Comparison of ENCODE assay signal across 33 cellular contexts in the genomic region with DNA sequence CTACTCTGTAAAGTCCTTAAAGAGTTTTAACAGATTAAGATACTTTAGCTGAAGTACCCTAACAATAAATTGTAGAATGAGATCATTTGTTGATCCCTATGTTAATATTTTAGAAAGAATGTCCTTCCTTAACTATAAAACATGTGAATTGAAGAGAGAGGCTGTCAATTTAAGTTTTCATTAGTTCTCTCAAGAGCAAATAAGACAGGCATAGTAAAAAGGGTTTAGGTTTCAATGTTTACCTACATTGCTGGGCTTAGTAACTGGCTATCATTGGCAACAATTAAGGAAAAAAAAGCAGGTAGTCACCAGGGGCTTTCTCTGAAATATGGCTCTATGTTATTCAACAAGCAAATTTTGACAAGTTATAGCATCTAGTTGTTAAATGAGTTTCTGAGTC.
DNase-seq lines count a peak whose midpoint lies in the region; ATAC-seq, FAIRE-seq and TF ChIP-seq lines count a peak whose summit lies in the region.
"Had no signal": no experiment of that assay in that cellular context is flagged by ENCODE, and none has a peak within 500 bp of the region (broad histone marks: within the 10 kb centered on the region; RNA-seq: fewer than 3 reads in every experiment).

No MANE protein-coding gene starts in this region.

- H3K4me1 ChIP-seq in HEK293 (ENCODE audit: control insufficient read depth, insufficient read depth, low read length) (peaks cover 4% of the 10 kb centered on the region; the same call in 1 of the 2 replicates), PC-3 (ENCODE audit: insufficient read depth, low read length) (no peaks in the 10 kb centered on the region)
- H3K4me1 ChIP-seq: prostate gland, suprapubic skin, upper lobe of right lung had no signal

- intact Hi-C loops in PC-3 (cut with micrococcal nuclease) = loop anchor here (1.0 to 5.0 kb wide), 2 partner anchors 26 to 37 kb away; no protein-coding TSS in a partner anchor

- peak; percentile 8 for DNase-seq in NCI-H1436 (lab: John Stamatoyannopoulos, UW)
- peak; percentile 2 for DNase-seq in PC-3
- no peak for DNase-seq in natural killer cell treated with Interleukin-12 subunit alpha and Interleukin-12 subunit beta and Interleukin-15 and Interleukin-18, amount 100 ng/mL, for 72 hours (ENCODE audit: low spot score)
- DNase-seq in GM12891 (ENCODE audit: insufficient read length, low spot score) = no peak
- DNase-seq: activated CD4-positive, alpha-beta T cell treated with anti-CD3 and anti-CD28 coated beads for 36 hours; activated naive CD4-positive, alpha-beta T cell treated with anti-CD3 and anti-CD28 coated beads, Interleukin-2, amount 50 U/mL, for 16 hours; amniotic stem cell; brain microvascular endothelial cell; DMS 273 treated with DMSO at 0.1 percent for 48 hours; HCEC 1CT; hypothalamus; immature natural killer cell; KBM-7; mesenchymal stem cell; NCI-H187 treated with DMSO at 0.1 percent for 48 hours; NCI-H345; NCI-H82; OCI-M1; sigmoid colon; SK-N-SH; stimulated activated CD4-positive, alpha-beta T cell treated with anti-CD3 and anti-CD28 coated beads, Interleukin-4, amount 100 ng/mL, for 24 hours; stimulated activated naive B cell treated with anti-CD40 and anti-IgM and Interleukin-4, amounts not matched to agents 10 μg/mL and 1 μg/mL and 100 μg/mL, for 72 hours; upper lobe of right lung had no signal

- no peak for TF ChIP-seq CTCF in HEK293 (tag by site-specific recombination; IDR thresholded peaks at IDR 0.05)
- no peak for TF ChIP-seq CTCF in PC-3 (conservative IDR thresholded peaks at IDR 0.05; ENCODE audit: low read depth, low read length)

- H3K9ac ChIP-seq in PC-3 (ENCODE audit: low read length) = no peak overlapping the region
- H3K9ac ChIP-seq: SK-N-SH had no signal

- H3F3A ChIP-seq in PC-3 (ENCODE audit: low read length, unreplicated experiment) = no peaks in the 10 kb centered on the region

- H3K36me3 ChIP-seq in HEK293 (ENCODE audit: control insufficient read depth in 2 of 2, insufficient read depth in 1 of 2, low read length in 2 of 2) (peaks cover 19 to 41% of the 10 kb centered on the region in 2 experiments), PC-3 (ENCODE audit: low read depth, low read length) (peaks cover 22% of the 10 kb centered on the region)
- H3K36me3 ChIP-seq: brain microvascular endothelial cell, prostate gland, sigmoid colon, upper lobe of right lung had no signal

- H3K27me3 ChIP-seq in PC-3 (ENCODE audit: low read length) = no peaks in the 10 kb centered on the region
- H3K27me3 ChIP-seq: brain microvascular endothelial cell, neutrophil, sigmoid colon, suprapubic skin, upper lobe of right lung had no signal

- no peak for TF ChIP-seq POLR2A in GM12891 (IDR thresholded peaks at IDR 0.05; ENCODE audit: low read depth, low read length)

- no peaks in the 10 kb centered on the region for H3K27me3 Mint-ChIP-seq in natural killer cell treated with Interleukin-12 subunit alpha and Interleukin-12 subunit beta and Interleukin-15 and Interleukin-18, amount 100 ng/mL, for 72 hours
- H3K27me3 Mint-ChIP-seq: activated CD4-positive, alpha-beta T cell treated with anti-CD3 and anti-CD28 coated beads for 36 hours; stimulated activated naive B cell treated with anti-CD40 and anti-IgM and Interleukin-4, amounts not matched to agents 10 μg/mL and 1 μg/mL and 100 μg/mL, for 72 hours had no signal

- no peak overlapping the region for H3K4me3 Mint-ChIP-seq in natural killer cell treated with Interleukin-12 subunit alpha and Interleukin-12 subunit beta and Interleukin-15 and Interleukin-18, amount 100 ng/mL, for 72 hours
- H3K4me3 Mint-ChIP-seq: activated CD4-positive, alpha-beta T cell treated with anti-CD3 and anti-CD28 coated beads for 36 hours; stimulated activated naive B cell treated with anti-CD40 and anti-IgM and Interleukin-4, amounts not matched to agents 10 μg/mL and 1 μg/mL and 100 μg/mL, for 72 hours; T-helper 1 cell treated with Interleukin-12 subunit alpha and Interleukin-12 subunit beta and Interleukin-4 antibody, amounts not matched to agents 30 μg/mL and 1 μg/mL, for 36 hours had no signal

- no peak for FAIRE-seq in GM12891 (lab: Jason Lieb, UNC)
- FAIRE-seq: endothelial cell of umbilical vein, HTR-8/SVneo had no signal

- no peaks in the 10 kb centered on the region for H4K20me1 ChIP-seq in PC-3 (ENCODE audit: low read length)

- peaks cover 4% of the 10 kb centered on the region for H3K79me2 ChIP-seq in PC-3 (ENCODE audit: low read length)

- H3K4me2 ChIP-seq in PC-3 (ENCODE audit: low read length) = no peak overlapping the region
- H3K4me2 ChIP-seq: SK-N-SH had no signal

- H3K27ac ChIP-seq in HEK293 (ENCODE audit: extremely low read depth, low read depth, low read length) = no peak overlapping the region
- H3K27ac ChIP-seq in PC-3 (ENCODE audit: low read length) = no peak overlapping the region
- H3K27ac ChIP-seq: brain microvascular endothelial cell, neutrophil, prostate gland, sigmoid colon, suprapubic skin, upper lobe of right lung had no signal

- peak overlapping the region; percentile 7 to 8 for H3K27ac Mint-ChIP-seq in natural killer cell treated with Interleukin-12 subunit alpha and Interleukin-12 subunit beta and Interleukin-15 and Interleukin-18, amount 100 ng/mL, for 72 hours
- H3K27ac Mint-ChIP-seq: stimulated activated naive B cell treated with anti-CD40 and anti-IgM and Interleukin-4, amounts not matched to agents 10 μg/mL and 1 μg/mL and 100 μg/mL, for 72 hours; T-helper 1 cell treated with Interleukin-12 subunit alpha and Interleukin-12 subunit beta and Interleukin-4 antibody, amounts not matched to agents 30 μg/mL and 1 μg/mL, for 36 hours had no signal

- no peaks in the 10 kb centered on the region for H3K9me3 Mint-ChIP-seq in natural killer cell treated with Interleukin-12 subunit alpha and Interleukin-12 subunit beta and Interleukin-15 and Interleukin-18, amount 100 ng/mL, for 72 hours
- H3K9me3 Mint-ChIP-seq: immature natural killer cell; stimulated activated naive B cell treated with anti-CD40 and anti-IgM and Interleukin-4, amounts not matched to agents 10 μg/mL and 1 μg/mL and 100 μg/mL, for 72 hours; T-helper 1 cell treated with Interleukin-12 subunit alpha and Interleukin-12 subunit beta and Interleukin-4 antibody, amounts not matched to agents 30 μg/mL and 1 μg/mL, for 36 hours had no signal

- peak; percentile 86 for ATAC-seq in PC-3
- no peak for ATAC-seq in natural killer cell treated with Interleukin-12 subunit alpha and Interleukin-12 subunit beta and Interleukin-15 and Interleukin-18, amount 100 ng/mL, for 72 hours
- ATAC-seq in HG02610 (IDR thresholded peaks at IDR 0.05; ENCODE audit: unreplicated experiment) = no peak
- no peak for ATAC-seq in GM21526 (IDR thresholded peaks at IDR 0.05; ENCODE audit: low FRiP score, unreplicated experiment)
- ATAC-seq: activated CD4-positive, alpha-beta T cell treated with anti-CD3 and anti-CD28 coated beads for 36 hours; left lobe of liver; stimulated activated naive B cell treated with anti-CD40 and anti-IgM and Interleukin-4, amounts not matched to agents 10 μg/mL and 1 μg/mL and 100 μg/mL, for 72 hours; upper lobe of right lung had no signal

- H3K36me3 Mint-ChIP-seq in natural killer cell treated with Interleukin-12 subunit alpha and Interleukin-12 subunit beta and Interleukin-15 and Interleukin-18, amount 100 ng/mL, for 72 hours = no peaks in the 10 kb centered on the region

- no peak overlapping the region for H2AFZ ChIP-seq in PC-3 (ENCODE audit: low read length)

- CTCF ChIA-PET in HEK293 (lab: Yijun Ruan, JAX) = no interaction called here
- CTCF ChIA-PET in PC-3 (lab: Charles Lee) = no interaction called here

- no peaks in the 10 kb centered on the region for H3K4me1 Mint-ChIP-seq in natural killer cell treated with Interleukin-12 subunit alpha and Interleukin-12 subunit beta and Interleukin-15 and Interleukin-18, amount 100 ng/mL, for 72 hours (ENCODE audit: low read depth in 2 of 2)
- H3K4me1 Mint-ChIP-seq: stimulated activated naive B cell treated with anti-CD40 and anti-IgM and Interleukin-4, amounts not matched to agents 10 μg/mL and 1 μg/mL and 100 μg/mL, for 72 hours had no signal

- H3K4me3 ChIP-seq in HEK293 (ENCODE audit: low read depth, low read length) (no peak overlapping the region), PC-3 (ENCODE audit: low read length) (no peak overlapping the region)
- H3K4me3 ChIP-seq: prostate gland, sigmoid colon, suprapubic skin, upper lobe of right lung had no signal

- no TSS peak for BruUV-seq in PC-3 (replicated peaks; lab: Mats Ljungman, UMichigan)

- POLR2A ChIA-PET in HEK293 (lab: Yijun Ruan, JAX) = no interaction called here
- POLR2A ChIA-PET in PC-3 (lab: Charles Lee; ENCODE audit: unreplicated experiment) = interaction anchor here (1.0 kb wide), 1 partner anchor 201 kb away, joined by 6 read pairs; a partner anchor contains a TSS

- no peaks in the 10 kb centered on the region for H3K9me3 ChIP-seq in HEK293 (ENCODE audit: control insufficient read depth, insufficient read depth, low read depth, low read length)
- no peaks in the 10 kb centered on the region for H3K9me3 ChIP-seq in PC-3 (ENCODE audit: low read length)
- H3K9me3 ChIP-seq: neutrophil, prostate gland, sigmoid colon, SK-N-SH, suprapubic skin, upper lobe of right lung had no signal

- H3K9me2 ChIP-seq in PC-3 (replicated peaks; ENCODE audit: low read length) = no peaks in the 10 kb centered on the region

TF ChIP-seq in GM12891, 5 proteins besides CTCF, POLR2A, EP300 and RAD21:
- no peak for TF ChIP-seq POU2F2 (IDR thresholded peaks at IDR 0.05; ENCODE audit: low read depth, low read length)
- TF ChIP-seq TAF1 (IDR thresholded peaks at IDR 0.05; ENCODE audit: low read depth, low read length) = no peak
- no peak for TF ChIP-seq SPI1 (IDR thresholded peaks at IDR 0.05; ENCODE audit: low read depth, low read length)
- TF ChIP-seq POLR2AphosphoS5 (IDR thresholded peaks at IDR 0.05; ENCODE audit: low read depth, low read length) = no peak
- TF ChIP-seq PAX5 (IDR thresholded peaks at IDR 0.05; ENCODE audit: insufficient read depth, low read length, severe bottlenecking) = no peak
TF ChIP-seq in GM12891: peak in this region for 0.

Comparison
In these comparisons a context has a peak if more than half of its experiments do, and no peak if none do; other contexts are left out.
1. DNase-seq: peak in NCI-H1436 (single experiment) and PC-3 (single experiment); none in natural killer cell treated with Interleukin-12 subunit alpha and Interleukin-12 subunit beta and Interleukin-15 and Interleukin-18, amount 100 ng/mL, for 72 hours (single experiment) and GM12891 (single experiment).